Comparison of ENCODE assay signal across 1 cellular context in genomic region chr1:26852701-26853100, GRCh38.
TF ChIP-seq lines count a peak whose summit lies in the region.

No MANE protein-coding gene starts in this region.

TF ChIP-seq in H1, 55 proteins besides CTCF, POLR2A, EP300 and RAD21:
- TF ChIP-seq, protein P1, sequence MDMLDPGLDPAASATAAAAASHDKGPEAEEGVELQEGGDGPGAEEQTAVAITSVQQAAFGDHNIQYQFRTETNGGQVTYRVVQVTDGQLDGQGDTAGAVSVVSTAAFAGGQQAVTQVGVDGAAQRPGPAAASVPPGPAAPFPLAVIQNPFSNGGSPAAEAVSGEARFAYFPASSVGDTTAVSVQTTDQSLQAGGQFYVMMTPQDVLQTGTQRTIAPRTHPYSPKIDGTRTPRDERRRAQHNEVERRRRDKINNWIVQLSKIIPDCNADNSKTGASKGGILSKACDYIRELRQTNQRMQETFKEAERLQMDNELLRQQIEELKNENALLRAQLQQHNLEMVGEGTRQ (IDR thresholded peaks at IDR 0.05; ENCODE audit: low read length), result peak; percentile 27; the same call in 1 of the 2 replicates
- TF ChIP-seq CREB1 (IDR thresholded peaks at IDR 0.05), result no peak
